Comparison of ENCODE assay signal across 28 cellular contexts in the genomic region with DNA sequence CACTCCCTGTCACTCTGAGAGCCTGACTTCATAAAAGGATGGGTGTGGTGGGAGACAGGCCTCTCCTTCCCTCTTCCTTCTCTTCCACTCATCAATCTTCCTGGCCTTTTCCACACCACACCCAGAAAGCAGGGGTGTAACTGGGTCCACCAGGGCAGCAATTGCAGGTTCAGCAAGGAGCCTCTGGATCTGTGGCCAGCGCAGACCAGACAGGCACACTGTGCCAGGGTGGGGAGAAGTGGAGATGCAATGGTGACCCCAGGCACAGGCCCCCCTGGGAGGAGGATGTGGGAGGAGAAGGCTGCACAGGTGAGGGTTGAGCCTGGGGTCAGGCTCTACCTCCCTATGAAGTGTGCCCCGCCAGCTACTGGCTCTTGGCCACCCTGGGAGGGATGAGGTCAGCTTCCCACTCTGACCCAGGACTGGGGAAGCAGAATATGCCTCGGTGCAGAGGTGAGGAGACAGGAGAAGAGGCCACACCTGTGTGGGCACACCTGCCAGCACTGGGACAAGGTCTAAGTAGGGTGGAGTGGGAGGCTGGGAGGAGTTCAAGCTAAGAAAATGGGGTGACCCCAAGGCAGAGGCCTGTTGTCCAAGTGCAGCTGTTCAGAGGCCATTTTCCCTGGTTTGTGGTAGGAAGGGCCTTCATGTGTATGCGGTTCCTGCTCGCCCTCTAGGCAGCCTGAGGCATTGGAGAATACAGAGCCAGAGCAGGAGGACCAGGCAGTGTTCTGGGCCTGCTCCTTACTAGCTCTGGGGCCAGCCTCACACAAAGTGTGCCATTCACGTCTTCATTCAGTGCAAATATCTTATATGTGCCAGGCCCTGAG. TPM values are rescaled to one million over a fixed set of nuclear protein-coding genes. Genes with fewer than 3 reads are reported as not detected.
"Had no signal": no experiment of that assay in that cellular context is flagged by ENCODE, and none has a peak within 500 bp of the region (broad histone marks: within the 10 kb centered on the region; RNA-seq: fewer than 3 reads in every experiment).

No MANE protein-coding gene starts in this region.

- ATAC-seq: activated naive CD4-positive, alpha-beta T cell treated with anti-CD3 and anti-CD28 coated beads, Interleukin-2, amount 50 U/mL, for 72 hours; foreskin keratinocyte; left lung; pancreas had no signal

- H3K27me3 ChIP-seq: adrenal gland, breast epithelium, dorsolateral prefrontal cortex, foreskin keratinocyte, left lung, neutrophil, pancreas, right lobe of liver, spleen, stomach, upper lobe of left lung had no signal

- H3K9me3 ChIP-seq: adrenal gland, breast epithelium, left lung, neutrophil, pancreas, right lobe of liver, spleen, stomach, upper lobe of left lung had no signal

- H3K9me3 Mint-ChIP-seq: activated naive CD4-positive, alpha-beta T cell treated with anti-CD3 and anti-CD28 coated beads, Interleukin-2, amount 50 U/mL, for 72 hours; naive B cell had no signal

- H3K36me3 ChIP-seq: adrenal gland, breast epithelium, left lung, neutrophil, pancreas, right lobe of liver, spleen, stomach, upper lobe of left lung, WERI-Rb-1 had no signal

- DNase-seq: activated CD4-positive, alpha-beta T cell treated with anti-CD3 and anti-CD28 coated beads, Interleukin-2, amount 50 U/mL, for 48 hours; activated gamma-delta T cell treated with Interleukin-2 at 50 U/mL for 16 hours; adrenal gland; dorsolateral prefrontal cortex; foreskin keratinocyte; glutamatergic neuron; hippocampal formation; left lung; mammary epithelial cell; midbrain; naive B cell; pancreas; right lobe of liver; spleen; stomach; WERI-Rb-1 had no signal

- H3K36me3 Mint-ChIP-seq: activated naive CD4-positive, alpha-beta T cell treated with anti-CD3 and anti-CD28 coated beads, Interleukin-2, amount 50 U/mL, for 72 hours; naive B cell had no signal

- H3K27ac Mint-ChIP-seq: activated naive CD4-positive, alpha-beta T cell treated with anti-CD3 and anti-CD28 coated beads, Interleukin-2, amount 50 U/mL, for 72 hours had no signal

- H3K4me1 ChIP-seq: adrenal gland, breast epithelium, foreskin keratinocyte, left lung, pancreas, right lobe of liver, spleen, stomach, upper lobe of left lung had no signal

- FAIRE-seq: astrocyte, keratinocyte, pancreas had no signal

- H3K27ac ChIP-seq: adrenal gland, breast epithelium, dorsolateral prefrontal cortex, foreskin keratinocyte, left lung, neutrophil, pancreas, right lobe of liver, SK-N-MC, spleen, stomach, upper lobe of left lung, WERI-Rb-1 had no signal

- H3K4me3 ChIP-seq: adrenal gland, breast epithelium, dorsolateral prefrontal cortex, left lung, pancreas, right lobe of liver, SK-N-MC, spleen, stomach, upper lobe of left lung had no signal

RNA-seq across cellular contexts. Expression of gene TMEM72, which starts 20.2 kb away (rescaled TPM):
- total RNA-seq: activated naive CD4-positive, alpha-beta T cell treated with anti-CD3 and anti-CD28 coated beads, Interleukin-2, amount 50 U/mL, for 72 hours; adrenal gland; astrocyte; breast epithelium; epithelial cell of proximal tubule; fibroblast of lung; foreskin keratinocyte; mammary epithelial cell; pulmonary artery endothelial cell; right lobe of liver; spleen; T-helper 2 cell treated with Interferon-gamma antibody and Interleukin-4, amounts not matched to agents 100 ng/mL and 5 ng/mL, for 36 hours; temporal lobe had no signal
- polyA plus RNA-seq: adrenal gland, fibroblast of lung, foreskin keratinocyte, keratinocyte, mammary epithelial cell had no signal
